In genomic region chr9:89592963-89593775, GRCh38 we compare ENCODE assay signal across 1 cellular context.
A peak's percentile ranks its signal among the peaks of the same experiment; 100 is the strongest.
TF ChIP-seq lines count a peak whose summit lies in the region.

No MANE protein-coding gene starts in this region.

TF ChIP-seq in HepG2, 621 proteins besides CTCF, POLR2A, EP300 and RAD21 (continues in another document):
- TF ChIP-seq CCAR2 (optimal IDR thresholded peaks at IDR 0.05; ENCODE audit: low read depth, low read length) (no peak), IKZF4 (CRISPR knock-in tag; IDR thresholded peaks at IDR 0.05; ENCODE audit: borderline replicate concordance, low read depth, not compliant biosample characterization) (no peak), ZNF550 (CRISPR knock-in tag; IDR thresholded peaks at IDR 0.05; ENCODE audit: borderline replicate concordance) (no peak), MNT (IDR thresholded peaks at IDR 0.05) (no peak), TOPORS (CRISPR knock-in tag; IDR thresholded peaks at IDR 0.05) (no peak), ATF6 (CRISPR knock-in tag; conservative IDR thresholded peaks at IDR 0.05) (no peak), ZNF687 (CRISPR knock-in tag; IDR thresholded peaks at IDR 0.05) (no peak), ZBTB46 (CRISPR knock-in tag; IDR thresholded peaks at IDR 0.05; ENCODE audit: borderline replicate concordance) (no peak), ZNF501 (CRISPR knock-in tag; IDR thresholded peaks at IDR 0.05) (0 out of 2 replicates have a peak, but pooled peaks have one; percentile 32), SMARCC2 (IDR thresholded peaks at IDR 0.05) (no peak), TFDP2 (CRISPR knock-in tag; IDR thresholded peaks at IDR 0.05) (no peak), TEAD3 (CRISPR knock-in tag; optimal IDR thresholded peaks at IDR 0.05; ENCODE audit: borderline replicate concordance) (peak; percentile 86), ZNF280B (CRISPR knock-in tag; IDR thresholded peaks at IDR 0.05; ENCODE audit: borderline replicate concordance) (no peak), FOXK1 (CRISPR knock-in tag; IDR thresholded peaks at IDR 0.05; ENCODE audit: borderline replicate concordance, low read depth) (no peak), SRF (IDR thresholded peaks at IDR 0.05; ENCODE audit: low read depth, low read length) (no peak), ZNF34 (CRISPR knock-in tag; IDR thresholded peaks at IDR 0.05; ENCODE audit: borderline replicate concordance) (no peak), SMC3 (IDR thresholded peaks at IDR 0.05; ENCODE audit: low read length) (0 out of 2 replicates have a peak, but pooled peaks have one; percentile 9), RARG (CRISPR knock-in tag; IDR thresholded peaks at IDR 0.05; ENCODE audit: low read depth) (no peak), NFIB (CRISPR knock-in tag; IDR thresholded peaks at IDR 0.05; ENCODE audit: borderline replicate concordance) (no peak), PAXIP1 (CRISPR knock-in tag; conservative IDR thresholded peaks at IDR 0.05) (no peak), HMGXB4 (CRISPR knock-in tag; IDR thresholded peaks at IDR 0.05; ENCODE audit: borderline replicate concordance in 1 of 2, low read depth in 1 of 2) (0 out of 4 replicates have a peak, but pooled peaks of 1 of the 2 experiments have one; percentile 5), ZNF839 (CRISPR knock-in tag; IDR thresholded peaks at IDR 0.05; ENCODE audit: borderline replicate concordance) (0 out of 2 replicates have a peak, but pooled peaks have one; percentile 45), MYPOP (CRISPR knock-in tag; IDR thresholded peaks at IDR 0.05) (peak; percentile 2; the same call in 1 of the 2 replicates), KAT8 (CRISPR knock-in tag; IDR thresholded peaks at IDR 0.05) (no peak), ZNF329 (CRISPR knock-in tag; IDR thresholded peaks at IDR 0.05; ENCODE audit: low read depth) (no peak), ARNT (IDR thresholded peaks at IDR 0.05) (no peak), DZIP1 (CRISPR knock-in tag; IDR thresholded peaks at IDR 0.05) (no peak), ZSCAN31 (CRISPR knock-in tag; IDR thresholded peaks at IDR 0.05; ENCODE audit: low read depth) (no peak), DDIT3 (CRISPR knock-in tag; IDR thresholded peaks at IDR 0.05) (no peak), FOXA3 (CRISPR knock-in tag; IDR thresholded peaks at IDR 0.05) (0 out of 2 replicates have a peak, but pooled peaks have one; percentile 17), SP4 (CRISPR knock-in tag; IDR thresholded peaks at IDR 0.05) (no peak), RAD51 (IDR thresholded peaks at IDR 0.05; ENCODE audit: borderline replicate concordance) (no peak), ELF1 (CRISPR knock-in tag; IDR thresholded peaks at IDR 0.05) (no peak), CREB1 (IDR thresholded peaks at IDR 0.05) (no peak), CREB1 (CRISPR knock-in tag; IDR thresholded peaks at IDR 0.05) (no peak), ZNF7 (CRISPR knock-in tag; IDR thresholded peaks at IDR 0.05) (no peak)
